In the genomic region with DNA sequence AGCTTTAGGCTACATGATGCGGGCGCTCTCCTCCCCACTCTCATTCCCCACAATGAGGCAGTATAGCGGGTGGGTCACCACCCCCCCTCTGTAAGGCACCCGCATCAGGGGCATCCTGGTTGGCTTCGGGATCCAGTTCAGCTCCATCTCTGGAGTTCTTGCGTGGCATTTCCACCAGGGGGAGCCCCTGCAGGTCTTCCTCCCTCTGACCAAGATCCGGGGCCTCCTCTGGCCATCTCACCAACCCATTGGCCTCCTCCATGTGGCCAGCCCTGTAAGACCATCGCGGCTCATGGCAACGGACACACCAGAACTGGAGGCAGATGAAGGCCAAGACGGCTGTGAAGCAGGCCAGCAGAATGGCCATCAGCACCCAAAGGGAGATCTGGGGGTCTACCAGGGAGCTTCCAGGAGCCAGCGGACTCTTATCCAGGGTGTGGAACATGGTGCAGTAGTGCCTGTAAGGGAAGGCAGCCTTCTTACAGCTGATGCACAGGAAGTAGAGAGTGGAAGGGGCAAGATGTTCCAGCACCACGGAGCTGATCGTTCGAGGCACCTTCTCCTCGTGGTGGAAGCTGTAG, we compare ENCODE assay signal across 8 cellular contexts.
DNase-seq lines count a peak whose midpoint lies in the region; ATAC-seq, FAIRE-seq and TF ChIP-seq lines count a peak whose summit lies in the region.

No MANE protein-coding gene starts in this region.

- H3K4me1 Mint-ChIP-seq in glutamatergic neuron (ENCODE audit: low read depth, unreplicated experiment): no peaks in the 10 kb centered on the region

- no peaks in the 10 kb centered on the region for H3K9me3 Mint-ChIP-seq in glutamatergic neuron (ENCODE audit: unreplicated experiment)

- peak; percentile 20 for FAIRE-seq in HTR-8/SVneo (lab: Jason Lieb, UNC)

- no peaks in the 10 kb centered on the region for H3K36me3 Mint-ChIP-seq in glutamatergic neuron (ENCODE audit: unreplicated experiment)

- TF ChIP-seq CTCF in glutamatergic neuron (IDR thresholded peaks at IDR 0.05; ENCODE audit: partially characterized antibody, unreplicated experiment): peak; percentile 52

- H3K4me3 Mint-ChIP-seq in glutamatergic neuron (ENCODE audit: unreplicated experiment): no peak overlapping the region

- no peak overlapping the region for H3K27ac Mint-ChIP-seq in glutamatergic neuron (ENCODE audit: unreplicated experiment)

- H3K27me3 Mint-ChIP-seq in glutamatergic neuron (ENCODE audit: unreplicated experiment): no peaks in the 10 kb centered on the region

- no peak for ATAC-seq in HG02973 (IDR thresholded peaks at IDR 0.05; ENCODE audit: unreplicated experiment)

- peak; percentile 52 for DNase-seq in Daoy (ENCODE audit: low read depth)
- DNase-seq in HTR-8/SVneo (ENCODE audit: insufficient read length, low spot score): peak; percentile 50
- DNase-seq in activated CD8-positive, alpha-beta memory T cell treated with anti-CD3 and anti-CD28 coated beads for 24 hours: peak; percentile 70
- DNase-seq in glutamatergic neuron: peak; percentile 61
- peak; percentile 66 for DNase-seq in stimulated activated CD8-positive, alpha-beta memory T cell treated with anti-CD3 and anti-CD28 coated beads, Interleukin-4, amount 100 ng/mL, for 48 hours
- no peak for DNase-seq in NCI-H2081 treated with DMSO at 0.1 percent for 48 hours (lab: John Stamatoyannopoulos, UW)
- no peak for DNase-seq in T1000 (lab: John Stamatoyannopoulos, UW)

Comparison
In these comparisons a context has a peak if more than half of its experiments do, and no peak if none do; other contexts are left out.
1. DNase-seq: peak in Daoy (single experiment), HTR-8/SVneo (single experiment), activated CD8-positive, alpha-beta memory T cell treated with anti-CD3 and anti-CD28 coated beads for 24 hours (single experiment), glutamatergic neuron (single experiment) and stimulated activated CD8-positive, alpha-beta memory T cell treated with anti-CD3 and anti-CD28 coated beads, Interleukin-4, amount 100 ng/mL, for 48 hours (single experiment); none in NCI-H2081 treated with DMSO at 0.1 percent for 48 hours (single experiment) and T1000 (single experiment).